8 cellular contexts compared by ENCODE assay signal in the genomic region with DNA sequence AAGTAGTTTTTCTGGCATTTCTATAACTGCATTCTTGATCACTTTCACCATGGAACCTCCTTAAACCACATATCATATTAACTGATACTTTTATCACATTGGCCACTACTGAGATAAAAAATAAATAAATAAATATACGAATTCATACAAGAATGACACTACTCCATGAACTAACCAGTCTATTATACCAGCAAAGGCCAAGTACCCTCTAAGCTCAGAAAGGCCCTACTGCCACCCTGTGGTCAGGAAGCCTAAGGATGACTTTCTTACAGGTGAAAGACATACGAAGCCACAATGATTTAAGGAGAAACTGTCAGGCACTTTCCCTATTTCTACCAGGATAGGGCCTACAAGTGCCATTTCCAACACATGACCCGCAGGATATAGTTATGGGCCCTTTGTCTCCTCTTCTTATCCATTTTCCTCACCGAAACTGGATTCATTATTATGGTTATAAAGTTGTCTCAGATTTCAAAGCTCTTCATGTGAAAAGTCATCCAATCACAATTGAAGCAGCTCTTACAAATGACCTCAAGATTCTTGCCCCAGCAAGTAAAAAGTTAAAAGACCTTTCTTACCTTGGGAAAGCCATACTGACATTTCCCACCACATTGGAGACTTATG. TPM values are rescaled to one million over a fixed set of nuclear protein-coding genes. Genes with fewer than 3 reads are reported as not detected.
DNase-seq lines count a peak whose midpoint lies in the region; ATAC-seq and TF ChIP-seq lines count a peak whose summit lies in the region.

No MANE protein-coding gene starts in this region.

- DNase-seq in NCI-H748 (lab: John Stamatoyannopoulos, UW; ENCODE audit: unreplicated experiment) (peak; percentile 36), NCI-H748 treated with DMSO at 0.1 percent for 48 hours (lab: John Stamatoyannopoulos, UW) (no peak), NCI-H2196 (lab: John Stamatoyannopoulos, UW; ENCODE audit: unreplicated experiment) (peak; percentile 61), dedifferentiated amniotic fluid mesenchymal stem cell (ENCODE audit: extremely low spot score) (peak; percentile 55), right lobe of liver (peak in 1 of 3 donors; percentile 40), omental fat pad (ENCODE audit: low spot score) (no peak)
- DNase-seq in activated CD4-positive, alpha-beta T cell treated with anti-CD3 and anti-CD28 coated beads for 1 hour: peak; percentile 37
- DNase-seq in stimulated activated CD8-positive, alpha-beta memory T cell treated with anti-CD3 and anti-CD28 coated beads, Interleukin-12 subunit alpha, Interleukin-12 subunit beta, amount 100 ng/mL, for 4 hours (ENCODE audit: low read depth): peak; percentile 15

- H3K4me1 ChIP-seq in right lobe of liver: peaks cover 0 to 17% (median 8%) of the 10 kb centered on the region in 4 donors

- no peaks in the 10 kb centered on the region for H3K9me3 ChIP-seq in right lobe of liver

- intact Hi-C loops in right lobe of liver (cut with DNase I): loop anchor here in 1 of 2 donors (10.0 kb wide), 1 partner anchor 114 kb away; no protein-coding TSS in a partner anchor

- WGBS in right lobe of liver (ENCODE audit: insufficient coverage, low coverage, low lambda C conversion rate, missing lambda C conversion rate): 36% methylated on average over 4 of the region's 4 CpGs

- H3K27me3 ChIP-seq in right lobe of liver: no peaks in the 10 kb centered on the region

- no peak overlapping the region for H3K4me3 ChIP-seq in right lobe of liver

- ATAC-seq in right lobe of liver: peak; percentile 82 to 92 (median 88)
- ATAC-seq in omental fat pad (ENCODE audit: low FRiP score): no peak

- TF ChIP-seq POLR2A in right lobe of liver (IDR thresholded peaks at IDR 0.05): no peak

- peak; percentile 55 to 83 (median 74) for TF ChIP-seq CTCF in right lobe of liver (IDR thresholded peaks at IDR 0.05)
- no peak for TF ChIP-seq CTCF in omental fat pad (IDR thresholded peaks at IDR 0.05)

- H3K27ac ChIP-seq in right lobe of liver: no peak overlapping the region

- peaks cover 0 to 42% (median 10%) of the 10 kb centered on the region in 4 donors for H3K36me3 ChIP-seq in right lobe of liver

RNA-seq across cellular contexts. Expression of a gene that starts 23.9 kb away (rescaled TPM):
- total RNA-seq in right lobe of liver (10 to 100 TPM; 22.2 to 34.4 (median 28.2) TPM), omental fat pad (10 to 100 TPM; 48.3 to 72.2 (median 64.1) TPM)

RNA-seq across cellular contexts. Expression of a gene that starts 27.0 kb away (rescaled TPM):
- total RNA-seq in right lobe of liver: 100 to 1,000 TPM in 4 of 6 experiments, 10 to 100 TPM in 2; 86.7 to 315 (median 116) TPM
- 100 to 1,000 TPM in 2 of 4 donors, 10 to 100 TPM in 2; 92.5 to 149 (median 107) TPM for total RNA-seq in omental fat pad

RNA-seq across cellular contexts. Expression of a gene that starts 32.4 kb away (rescaled TPM):
- total RNA-seq in right lobe of liver: 1 to 10 TPM in 5 of 6 experiments, under 1 TPM in 1; 0.90 to 5.2 (median 1.9) TPM
- 10 to 100 TPM in 3 of 4 donors, 1 to 10 TPM in 1; 8.2 to 28.3 (median 19.0) TPM for total RNA-seq in omental fat pad

RNA-seq across cellular contexts. Expression of a gene that starts 50.4 kb away (rescaled TPM):
- total RNA-seq in right lobe of liver (10 to 100 TPM in 4 of 6 experiments, 1 to 10 TPM in 2; 4.5 to 17.9 (median 14.0) TPM), omental fat pad (10 to 100 TPM; 13.2 to 20.4 (median 13.8) TPM)

Comparison
In these comparisons a context has a peak if more than half of its experiments do, and no peak if none do; other contexts are left out.
1. DNase-seq: peak in NCI-H748 (single experiment), NCI-H2196 (single experiment), activated CD4-positive, alpha-beta T cell treated with anti-CD3 and anti-CD28 coated beads for 1 hour (single experiment), dedifferentiated amniotic fluid mesenchymal stem cell (single experiment) and stimulated activated CD8-positive, alpha-beta memory T cell treated with anti-CD3 and anti-CD28 coated beads, Interleukin-12 subunit alpha, Interleukin-12 subunit beta, amount 100 ng/mL, for 4 hours (single experiment); none in NCI-H748 treated with DMSO at 0.1 percent for 48 hours (single experiment) and omental fat pad (single experiment).
2. CTCF ChIP-seq: peak in right lobe of liver (4 of 4); none in omental fat pad (0 of 3).